In the genomic region with DNA sequence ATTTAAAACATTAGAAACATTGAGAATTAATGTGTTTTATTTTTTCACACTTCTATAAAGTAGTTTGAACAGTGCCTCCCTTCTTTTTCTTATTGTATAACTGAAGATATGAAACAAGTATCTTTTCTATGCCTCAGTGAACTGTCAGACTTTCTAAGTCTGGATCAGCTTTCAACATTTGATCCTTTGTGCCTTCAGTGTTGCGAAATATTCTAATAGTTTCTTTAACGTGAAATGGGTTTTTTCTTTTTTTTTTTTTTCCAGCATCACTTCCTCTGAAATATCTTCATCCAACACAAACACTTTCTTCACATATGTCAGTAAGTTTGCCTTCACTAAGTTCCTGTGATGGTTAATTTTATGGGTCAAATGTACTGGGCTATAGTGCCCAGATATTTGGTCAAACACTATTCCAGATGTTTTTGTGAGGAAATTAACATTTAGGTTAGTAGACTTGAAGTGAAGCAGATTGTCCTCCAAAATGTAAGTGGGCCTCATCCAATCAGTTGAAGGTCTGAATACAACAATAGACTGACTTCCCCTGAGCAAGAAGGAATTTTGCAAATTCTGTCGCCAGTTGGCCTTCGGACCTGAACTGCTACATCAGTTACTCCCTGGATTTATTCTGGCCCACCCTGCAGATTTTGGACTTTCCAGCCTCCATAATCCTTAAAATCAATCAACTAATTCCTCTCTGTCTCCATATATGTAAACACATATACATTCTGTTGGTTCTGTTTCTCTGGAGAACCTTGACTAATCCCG, we compare ENCODE assay signal across 16 cellular contexts.
"Had no signal": no experiment of that assay in that cellular context is flagged by ENCODE, and none has a peak within 500 bp of the region (broad histone marks: within the 10 kb centered on the region; RNA-seq: fewer than 3 reads in every experiment).

No MANE protein-coding gene starts in this region.

- ATAC-seq: heart left ventricle; natural killer cell treated with Interleukin-12 subunit alpha and Interleukin-12 subunit beta and Interleukin-15 and Interleukin-18, amount 100 ng/mL, for 72 hours had no signal

- FAIRE-seq: frontal cortex, kidney had no signal

- H3K27ac ChIP-seq: esophagus muscularis mucosa, left ventricle myocardium inferior, sigmoid colon, testis had no signal

- DNase-seq: activated CD4-positive, alpha-beta T cell treated with anti-CD3 and anti-CD28 coated beads, Interleukin-2, amount 50 U/mL, for 1 hour; activated effector memory CD4-positive, alpha-beta T cell treated with Interleukin-2 at 50 U/mL for 16 hours; anterior cingulate cortex; heart left ventricle; kidney; left ventricle myocardium inferior; mesenchymal stem cell; nucleus accumbens; sigmoid colon; stimulated activated CD4-positive, alpha-beta T cell treated with anti-CD3 and anti-CD28 coated beads, Interleukin-12 subunit alpha, Interleukin-12 subunit beta, amount 100 ng/mL, for 4 hours; stimulated activated CD4-positive, alpha-beta T cell treated with anti-CD3 and anti-CD28 coated beads, Interleukin-4, amount 100 ng/mL, for 24 hours; T-helper 2 cell; testis had no signal

- H3K27me3 ChIP-seq: esophagus muscularis mucosa, heart left ventricle, sigmoid colon, testis had no signal

- H3K36me3 ChIP-seq: esophagus muscularis mucosa, heart left ventricle, left ventricle myocardium inferior, sigmoid colon had no signal

- H3K4me3 ChIP-seq: esophagus muscularis mucosa, heart left ventricle, left ventricle myocardium inferior, sigmoid colon, testis had no signal

- H3K9me3 ChIP-seq: esophagus muscularis mucosa, heart left ventricle, left ventricle myocardium inferior, sigmoid colon, testis had no signal

- H3K4me1 ChIP-seq: esophagus muscularis mucosa, left ventricle myocardium inferior, sigmoid colon, testis had no signal
